Comparison of ENCODE assay signal across 11 cellular contexts in the genomic region with DNA sequence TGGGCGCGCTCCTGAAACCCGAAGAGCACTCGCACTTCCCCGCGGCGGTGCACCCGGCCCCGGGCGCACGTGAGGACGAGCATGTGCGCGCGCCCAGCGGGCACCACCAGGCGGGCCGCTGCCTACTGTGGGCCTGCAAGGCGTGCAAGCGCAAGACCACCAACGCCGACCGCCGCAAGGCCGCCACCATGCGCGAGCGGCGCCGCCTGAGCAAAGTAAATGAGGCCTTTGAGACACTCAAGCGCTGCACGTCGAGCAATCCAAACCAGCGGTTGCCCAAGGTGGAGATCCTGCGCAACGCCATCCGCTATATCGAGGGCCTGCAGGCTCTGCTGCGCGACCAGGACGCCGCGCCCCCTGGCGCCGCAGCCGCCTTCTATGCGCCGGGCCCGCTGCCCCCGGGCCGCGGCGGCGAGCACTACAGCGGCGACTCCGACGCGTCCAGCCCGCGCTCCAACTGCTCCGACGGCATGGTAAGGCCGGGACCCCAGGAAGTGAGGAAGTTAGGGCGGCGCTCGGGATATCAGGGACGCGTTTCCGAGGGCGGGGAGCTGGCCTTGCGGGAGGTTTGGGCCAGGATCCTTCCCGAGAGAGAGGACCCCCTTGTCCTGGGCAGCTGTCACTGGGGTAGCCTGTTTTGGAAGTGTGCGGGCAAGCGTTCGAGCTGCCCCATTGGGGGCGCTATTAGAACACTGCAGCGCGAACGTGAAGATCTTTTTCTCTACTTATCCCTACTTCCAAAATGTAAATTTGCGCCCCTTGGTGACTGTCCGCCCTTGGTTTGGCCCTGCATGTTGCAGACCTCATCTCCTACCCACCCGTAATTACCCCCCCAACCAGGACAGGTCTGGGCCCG. TPM values are rescaled to one million over a fixed set of nuclear protein-coding genes. Genes with fewer than 3 reads are reported as not detected.
DNase-seq lines count a peak whose midpoint lies in the region; ATAC-seq and TF ChIP-seq lines count a peak whose summit lies in the region.
"Had no signal": no experiment of that assay in that cellular context is flagged by ENCODE, and none has a peak within 500 bp of the region (broad histone marks: within the 10 kb centered on the region; RNA-seq: fewer than 3 reads in every experiment).

No MANE protein-coding gene starts in this region.

- TF ChIP-seq POLR2A in tibial nerve (IDR thresholded peaks at IDR 0.05): no peak

- H3K9me3 Mint-ChIP-seq in endodermal cell (no peaks in the 10 kb centered on the region), nephron progenitor cell (no peaks in the 10 kb centered on the region)

- H3K4me3 Mint-ChIP-seq in endodermal cell (peak overlapping the region; percentile 20), nephron progenitor cell (peak overlapping the region; percentile 59)

- H3K4me1 ChIP-seq in ES-I3 (ENCODE audit: insufficient read depth, low read length): no peaks in the 10 kb centered on the region
- no peaks in the 10 kb centered on the region for H3K4me1 ChIP-seq in endodermal cell (ENCODE audit: control insufficient read depth, insufficient read depth, low read length)
- H3K4me1 ChIP-seq in tibial nerve: peaks cover 0 to 36% (median 0%) of the 10 kb centered on the region in 4 donors

- H3K36me3 Mint-ChIP-seq in endodermal cell (ENCODE audit: low read depth) (no peaks in the 10 kb centered on the region), nephron progenitor cell (ENCODE audit: low read depth) (no peaks in the 10 kb centered on the region)

- H3K27ac Mint-ChIP-seq in endodermal cell (no peak overlapping the region), nephron progenitor cell (no peak overlapping the region)

- no peaks in the 10 kb centered on the region for H3K9me3 ChIP-seq in ES-I3 (ENCODE audit: control insufficient read depth, insufficient read depth, low read length)
- no peaks in the 10 kb centered on the region for H3K9me3 ChIP-seq in endodermal cell (ENCODE audit: control insufficient read depth, low read length)
- H3K9me3 ChIP-seq in tibial nerve: no peaks in the 10 kb centered on the region

- TF ChIP-seq CTCF in endodermal cell (conservative IDR thresholded peaks at IDR 0.05): peak; percentile 67
- TF ChIP-seq CTCF in nephron progenitor cell (IDR thresholded peaks at IDR 0.05): peak; percentile 18
- TF ChIP-seq CTCF in tibial nerve (IDR thresholded peaks at IDR 0.05): no peak

- TF ChIP-seq EP300 in tibial nerve (IDR thresholded peaks at IDR 0.05): no peak

- DNase-seq in NCI-H1105 treated with DMSO at 0.1 percent for 48 hours (lab: John Stamatoyannopoulos, UW) (peak; percentile 45), endodermal cell (peak; percentile 88), nephron progenitor cell (peak; percentile 68), SIG-M5 (lab: John Stamatoyannopoulos, UW) (no peak), tibial nerve (ENCODE audit: low spot score in 2 of 2) (no peak)
- DNase-seq in stimulated activated naive CD4-positive, alpha-beta T cell treated with Interleukin-2 at 50 U/mL for 16 hours (lab: John Stamatoyannopoulos, UW): no peak
- DNase-seq: GDM1; MM.1S; stimulated activated CD4-positive, alpha-beta T cell treated with anti-CD3 and anti-CD28 coated beads, Interleukin-15, amount 100 ng/mL, for 24 hours had no signal

- no peak for ATAC-seq in HG02840 (IDR thresholded peaks at IDR 0.05; ENCODE audit: low FRiP score, unreplicated experiment)

- H3K4me1 Mint-ChIP-seq in endodermal cell (peaks cover 7% of the 10 kb centered on the region), nephron progenitor cell (peaks cover 5% of the 10 kb centered on the region)

- H3K27me3 Mint-ChIP-seq in endodermal cell (ENCODE audit: insufficient read depth) (peaks cover 59% of the 10 kb centered on the region), nephron progenitor cell (ENCODE audit: low read depth, poor library complexity) (no peaks in the 10 kb centered on the region)

- H3K4me3 ChIP-seq in endodermal cell (ENCODE audit: low read length) (no peak overlapping the region), tibial nerve (no peak overlapping the region)

- WGBS in endodermal cell (ENCODE audit: insufficient coverage in 1 of 2, insufficient read length in 1 of 2), 2 experiments: 5 to 6% methylated on average over 34 to 84 of the region's 84 CpGs
- WGBS in tibial nerve, 2 donors: 4 to 5% methylated on average over 52 to 73 of the region's 84 CpGs

- H3K27me3 ChIP-seq in endodermal cell (ENCODE audit: control insufficient read depth, insufficient read depth, low read length, poor library complexity, severe bottlenecking): peaks cover 100% of the 10 kb centered on the region
- H3K27me3 ChIP-seq in tibial nerve: peaks cover 0 to 80% of the 10 kb centered on the region in 2 donors

- no peaks in the 10 kb centered on the region for H3K36me3 ChIP-seq in ES-I3 (ENCODE audit: insufficient read depth, low read length)
- no peaks in the 10 kb centered on the region for H3K36me3 ChIP-seq in endodermal cell (ENCODE audit: control insufficient read depth, insufficient read depth, low read length)
- no peaks in the 10 kb centered on the region for H3K36me3 ChIP-seq in tibial nerve

- H3K9ac ChIP-seq in ES-I3 (ENCODE audit: low read depth, low read length) (peak overlapping the region; percentile 40; the same call in 1 of the 2 replicates), endodermal cell (ENCODE audit: extremely low read depth, low read length, poor library complexity, severe bottlenecking) (no peak overlapping the region)

- no peak overlapping the region for H3K27ac ChIP-seq in endodermal cell (ENCODE audit: low read depth, low read length)
- no peak overlapping the region for H3K27ac ChIP-seq in tibial nerve

RNA-seq across cellular contexts. Expression of a gene that starts 0.8 kb away (rescaled TPM):
- total RNA-seq in endodermal cell (not detected), tibial nerve (not detected)
- polyA plus RNA-seq in endodermal cell (2013, experiment 1 of 2): not detected
- not detected for polyA plus RNA-seq in endodermal cell (2013, experiment 2 of 2)

RNA-seq across cellular contexts. Expression of a gene that starts 14.4 kb away (rescaled TPM):
- total RNA-seq in endodermal cell (not detected), tibial nerve (not detected)
- polyA plus RNA-seq in endodermal cell (2013, experiment 1 of 2): 1.3 TPM
- polyA plus RNA-seq in endodermal cell (2013, experiment 2 of 2): 1.3 TPM

Comparison
In these comparisons a context has a peak if more than half of its experiments do, and no peak if none do; other contexts are left out.
1. DNase-seq: peak in NCI-H1105 treated with DMSO at 0.1 percent for 48 hours (single experiment), endodermal cell (single experiment) and nephron progenitor cell (single experiment); none in SIG-M5 (single experiment), stimulated activated naive CD4-positive, alpha-beta T cell treated with Interleukin-2 at 50 U/mL for 16 hours (single experiment) and tibial nerve (0 of 2).
2. CTCF ChIP-seq: peak in endodermal cell (single experiment) and nephron progenitor cell (single experiment); none in tibial nerve (0 of 5).